Comparison of ENCODE assay signal across 20 cellular contexts in the genomic region with DNA sequence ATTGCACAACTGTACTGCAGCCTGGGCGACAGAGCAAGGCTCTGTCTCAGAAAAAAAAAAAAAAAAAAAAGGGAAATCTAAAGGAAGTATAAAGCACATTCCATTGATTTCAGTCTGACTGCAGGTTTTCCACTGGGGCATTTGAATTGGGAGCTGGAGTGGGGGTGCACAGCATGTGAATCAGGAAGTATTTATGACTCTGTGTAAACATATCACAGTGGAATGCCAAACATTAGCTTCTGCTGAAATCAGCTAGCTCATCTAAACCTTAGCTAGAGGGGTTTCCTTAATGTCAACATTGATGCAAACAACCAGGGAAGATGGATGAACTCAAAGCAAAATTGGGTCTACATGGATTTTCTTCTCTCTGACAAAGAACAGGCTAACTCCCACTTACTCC.
"Had no signal": no experiment of that assay in that cellular context is flagged by ENCODE, and none has a peak within 500 bp of the region (broad histone marks: within the 10 kb centered on the region; RNA-seq: fewer than 3 reads in every experiment).

No MANE protein-coding gene starts in this region.

- H3K4me3 ChIP-seq: adrenal gland, dorsolateral prefrontal cortex, gastrocnemius medialis, heart right ventricle, neural progenitor cell, thoracic aorta had no signal

- H3K4me1 Mint-ChIP-seq: activated naive CD4-positive, alpha-beta T cell treated with anti-CD3 and anti-CD28 coated beads, Interleukin-2, amount 50 U/mL, for 24 hours; naive B cell; WTC11 had no signal

- H3K4me2 ChIP-seq: neural progenitor cell had no signal

- FAIRE-seq: keratinocyte, TTC549 had no signal

- H3K4me3 Mint-ChIP-seq: activated CD8-positive, alpha-beta T cell treated with anti-CD3 and anti-CD28 coated beads for 36 hours; activated naive CD4-positive, alpha-beta T cell treated with anti-CD3 and anti-CD28 coated beads, Interleukin-2, amount 50 U/mL, for 24 hours; activated T-cell treated with anti-CD3 and anti-CD28 coated beads, Interleukin-2, amount 50 U/mL, for 4 hours; endodermal cell; naive B cell; neural progenitor cell; WTC11 had no signal

- H3K27ac ChIP-seq: adrenal gland, dorsolateral prefrontal cortex, gastrocnemius medialis, heart right ventricle, neural progenitor cell, thoracic aorta had no signal

- H3K27me3 ChIP-seq: adrenal gland, dorsolateral prefrontal cortex, gastrocnemius medialis, heart right ventricle, neural progenitor cell had no signal

- H3K9me3 Mint-ChIP-seq: activated CD8-positive, alpha-beta T cell treated with anti-CD3 and anti-CD28 coated beads for 36 hours; activated naive CD4-positive, alpha-beta T cell treated with anti-CD3 and anti-CD28 coated beads, Interleukin-2, amount 50 U/mL, for 24 hours; neural progenitor cell had no signal

- H3K36me3 Mint-ChIP-seq: activated naive CD4-positive, alpha-beta T cell treated with anti-CD3 and anti-CD28 coated beads, Interleukin-2, amount 50 U/mL, for 24 hours; naive B cell; neural progenitor cell had no signal

- H3K4me1 ChIP-seq: adrenal gland, gastrocnemius medialis, heart right ventricle, neural progenitor cell had no signal

- H3K36me3 ChIP-seq: adrenal gland, gastrocnemius medialis, heart right ventricle, neural progenitor cell, thoracic aorta had no signal

- ATAC-seq: activated CD8-positive, alpha-beta T cell treated with anti-CD3 and anti-CD28 coated beads for 36 hours; activated T-cell treated with anti-CD3 and anti-CD28 coated beads, Interleukin-2, amount 50 U/mL, for 4 hours; gastrocnemius medialis; heart right ventricle; WTC11 had no signal

- H3K27me3 Mint-ChIP-seq: activated CD8-positive, alpha-beta T cell treated with anti-CD3 and anti-CD28 coated beads for 36 hours; activated naive CD4-positive, alpha-beta T cell treated with anti-CD3 and anti-CD28 coated beads, Interleukin-2, amount 50 U/mL, for 24 hours had no signal

- H3K27ac Mint-ChIP-seq: activated CD8-positive, alpha-beta T cell treated with anti-CD3 and anti-CD28 coated beads for 36 hours; activated naive CD4-positive, alpha-beta T cell treated with anti-CD3 and anti-CD28 coated beads, Interleukin-2, amount 50 U/mL, for 24 hours; endodermal cell; neural progenitor cell; WTC11 had no signal

- H3K9me3 ChIP-seq: adrenal gland, gastrocnemius medialis, thoracic aorta had no signal

- H2AFZ ChIP-seq: neural progenitor cell had no signal

- DNase-seq: activated CD4-positive, alpha-beta T cell treated with anti-CD3 and anti-CD28 coated beads for 4 hours; activated CD8-positive, alpha-beta T cell treated with anti-CD3 and anti-CD28 coated beads for 36 hours; activated effector memory CD4-positive, alpha-beta T cell treated with Interleukin-2 at 50 U/mL for 16 hours; activated T-cell treated with anti-CD3 and anti-CD28 coated beads, Interleukin-2, amount 50 U/mL, for 4 hours; adrenal gland; dorsolateral prefrontal cortex; endodermal cell; gastrocnemius medialis; heart right ventricle; midbrain; naive B cell; stimulated activated CD4-positive, alpha-beta T cell treated with anti-CD3 and anti-CD28 coated beads, Interleukin-12 subunit alpha, Interleukin-12 subunit beta, amount 100 ng/mL, for 4 hours; stimulated activated CD4-positive, alpha-beta T cell treated with anti-CD3 and anti-CD28 coated beads, Interleukin-2, amount 100 ng/mL, for 24 hours; T-helper 2 cell had no signal
